ENCODE assay signal across 1 cellular context in the genomic region with DNA sequence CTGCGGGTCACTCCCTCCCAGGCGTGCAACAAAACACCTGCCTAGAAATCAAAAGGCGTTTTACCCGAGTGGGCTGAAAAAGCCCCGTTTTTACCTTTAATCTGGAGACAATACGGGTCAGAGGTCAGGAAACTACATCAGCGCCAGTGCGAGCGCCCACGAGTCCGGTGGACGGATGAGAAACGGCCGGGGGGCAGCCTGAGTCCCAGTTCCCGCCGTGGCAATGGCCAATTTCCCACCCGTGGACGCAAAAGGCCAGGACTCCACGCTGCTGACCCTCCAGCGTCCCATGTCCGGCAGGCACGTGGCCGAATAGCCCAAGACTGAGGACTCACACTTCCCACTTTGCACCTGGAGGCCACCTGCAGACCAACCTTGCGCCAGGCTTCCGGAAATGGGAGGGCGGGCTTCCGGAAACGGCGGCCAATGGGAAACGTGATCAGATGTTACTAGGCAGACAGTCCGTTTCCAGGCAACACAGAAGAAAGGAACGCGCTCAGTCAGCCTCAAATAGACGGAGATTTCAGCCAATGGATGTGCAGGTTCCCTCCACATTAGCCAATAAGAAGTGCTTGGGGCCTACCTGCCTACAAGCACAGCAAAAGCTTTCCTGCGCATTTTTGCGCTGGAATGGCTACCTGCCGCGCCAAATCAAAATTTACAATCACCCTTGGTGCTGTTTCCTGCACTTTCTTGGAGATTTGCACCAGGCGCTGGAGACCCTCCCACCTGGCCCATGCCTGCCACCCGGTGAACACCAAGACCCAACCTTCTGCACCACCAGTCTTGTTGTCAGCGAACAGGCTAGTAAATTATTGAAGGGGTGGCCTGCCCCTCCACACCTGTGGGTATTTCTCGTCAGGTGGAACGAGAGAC.
A peak's percentile ranks its signal among the peaks of the same experiment; 100 is the strongest.
TF ChIP-seq lines count a peak whose summit lies in the region.

No MANE protein-coding gene starts in this region.

TF ChIP-seq in K562, 482 proteins besides CTCF, POLR2A, EP300 and RAD21 (continued from another document and continues in another):
- TF ChIP-seq, protein P1, sequence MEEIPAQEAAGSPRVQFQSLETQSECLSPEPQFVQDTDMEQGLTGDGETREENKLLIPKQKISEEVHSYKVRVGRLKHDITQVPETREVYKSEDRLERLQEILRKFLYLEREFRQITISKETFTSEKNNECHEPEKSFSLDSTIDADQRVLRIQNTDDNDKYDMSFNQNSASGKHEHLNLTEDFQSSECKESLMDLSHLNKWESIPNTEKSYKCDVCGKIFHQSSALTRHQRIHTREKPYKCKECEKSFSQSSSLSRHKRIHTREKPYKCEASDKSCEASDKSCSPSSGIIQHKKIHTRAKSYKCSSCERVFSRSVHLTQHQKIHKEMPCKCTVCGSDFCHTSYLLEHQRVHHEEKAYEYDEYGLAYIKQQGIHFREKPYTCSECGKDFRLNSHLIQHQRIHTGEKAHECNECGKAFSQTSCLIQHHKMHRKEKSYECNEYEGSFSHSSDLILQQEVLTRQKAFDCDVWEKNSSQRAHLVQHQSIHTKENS (CRISPR knock-in tag; IDR thresholded peaks at IDR 0.05), result no peak
- TF ChIP-seq PHF8 (IDR thresholded peaks at IDR 0.05; ENCODE audit: borderline replicate concordance, low read length) (peak; percentile 19; the same call in 1 of the 2 replicates), ZNF140 (CRISPR knock-in tag; IDR thresholded peaks at IDR 0.05) (no peak), CHD4 (IDR thresholded peaks at IDR 0.05; ENCODE audit: insufficient read depth, insufficient replicate concordance, low read depth, low read length, poor library complexity, severe bottlenecking) (no peak), SMC3 (conservative IDR thresholded peaks at IDR 0.05; ENCODE audit: insufficient read depth, low read depth, low read length) (no peak), ZBED1 (IDR thresholded peaks at IDR 0.05) (no peak), MTA2 (IDR thresholded peaks at IDR 0.05; ENCODE audit: low read depth) (no peak), ZNF584 (CRISPR knock-in tag; IDR thresholded peaks at IDR 0.05; ENCODE audit: low read depth) (no peak), ZFP30 (CRISPR knock-in tag; IDR thresholded peaks at IDR 0.05; ENCODE audit: borderline replicate concordance) (no peak), KDM1A (IDR thresholded peaks at IDR 0.05) (no peak), ZNF239 (CRISPR knock-in tag; IDR thresholded peaks at IDR 0.05) (no peak), NR2C2 (CRISPR knock-in tag; IDR thresholded peaks at IDR 0.05) (no peak), NR2C2 (tag; IDR thresholded peaks at IDR 0.05) (peak; percentile 75), ATF1 (CRISPR knock-in tag; IDR thresholded peaks at IDR 0.05) (no peak), ATF1 (tag; IDR thresholded peaks at IDR 0.05) (0 out of 2 replicates have a peak, but pooled peaks have one; percentile 16), NFIX (CRISPR knock-in tag; IDR thresholded peaks at IDR 0.05; ENCODE audit: low read depth) (no peak), STAT5B (CRISPR knock-in tag; IDR thresholded peaks at IDR 0.05) (no peak), NR2C1 (IDR thresholded peaks at IDR 0.05) (peak; percentile 49; the same call in 1 of the 2 replicates), NR2C1 (tag; IDR thresholded peaks at IDR 0.05) (peak; percentile 63; the same call in 1 of the 2 replicates), FUS (optimal IDR thresholded peaks at IDR 0.05; ENCODE audit: low read depth, low read length) (no peak), SAP30 (IDR thresholded peaks at IDR 0.05; ENCODE audit: borderline replicate concordance, insufficient read depth, low read depth, low read length, poor library complexity, severe bottlenecking) (no peak), L3MBTL2 (IDR thresholded peaks at IDR 0.05) (peak; percentile 85), FIP1L1 (IDR thresholded peaks at IDR 0.05; ENCODE audit: low read depth, low read length, poor library complexity, severe bottlenecking) (no peak), RFX5 (IDR thresholded peaks at IDR 0.05; ENCODE audit: low read depth, low read length) (peak; percentile 92), PHF20 (IDR thresholded peaks at IDR 0.05; ENCODE audit: partially characterized antibody) (no peak), HNRNPLL (IDR thresholded peaks at IDR 0.05; ENCODE audit: low read depth, low read length, poor library complexity, severe bottlenecking) (peak; percentile 37), NFYB (IDR thresholded peaks at IDR 0.05; ENCODE audit: extremely low read depth, insufficient read length) (peak; percentile 37), PPARD (CRISPR knock-in tag; IDR thresholded peaks at IDR 0.05) (no peak), FOXA1 (IDR thresholded peaks at IDR 0.05; ENCODE audit: borderline replicate concordance) (no peak), TCF7 (IDR thresholded peaks at IDR 0.05; ENCODE audit: borderline replicate concordance) (no peak), CCNT2 (IDR thresholded peaks at IDR 0.05; ENCODE audit: borderline replicate concordance, extremely low read depth, insufficient read length, low read depth, low read length) (no peak)
- TF ChIP-seq, protein P2, sequence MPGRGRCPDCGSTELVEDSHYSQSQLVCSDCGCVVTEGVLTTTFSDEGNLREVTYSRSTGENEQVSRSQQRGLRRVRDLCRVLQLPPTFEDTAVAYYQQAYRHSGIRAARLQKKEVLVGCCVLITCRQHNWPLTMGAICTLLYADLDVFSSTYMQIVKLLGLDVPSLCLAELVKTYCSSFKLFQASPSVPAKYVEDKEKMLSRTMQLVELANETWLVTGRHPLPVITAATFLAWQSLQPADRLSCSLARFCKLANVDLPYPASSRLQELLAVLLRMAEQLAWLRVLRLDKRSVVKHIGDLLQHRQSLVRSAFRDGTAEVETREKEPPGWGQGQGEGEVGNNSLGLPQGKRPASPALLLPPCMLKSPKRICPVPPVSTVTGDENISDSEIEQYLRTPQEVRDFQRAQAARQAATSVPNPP (IDR thresholded peaks at IDR 0.05; ENCODE audit: borderline replicate concordance, insufficient read depth, insufficient read length), result no peak
- TF ChIP-seq, protein P3, sequence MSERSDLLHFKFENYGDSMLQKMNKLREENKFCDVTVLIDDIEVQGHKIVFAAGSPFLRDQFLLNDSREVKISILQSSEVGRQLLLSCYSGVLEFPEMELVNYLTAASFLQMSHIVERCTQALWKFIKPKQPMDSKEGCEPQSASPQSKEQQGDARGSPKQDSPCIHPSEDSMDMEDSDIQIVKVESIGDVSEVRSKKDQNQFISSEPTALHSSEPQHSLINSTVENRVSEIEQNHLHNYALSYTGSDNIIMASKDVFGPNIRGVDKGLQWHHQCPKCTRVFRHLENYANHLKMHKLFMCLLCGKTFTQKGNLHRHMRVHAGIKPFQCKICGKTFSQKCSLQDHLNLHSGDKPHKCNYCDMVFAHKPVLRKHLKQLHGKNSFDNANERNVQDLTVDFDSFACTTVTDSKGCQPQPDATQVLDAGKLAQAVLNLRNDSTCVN (CRISPR knock-in tag; IDR thresholded peaks at IDR 0.05), result no peak
- TF ChIP-seq, protein P4, sequence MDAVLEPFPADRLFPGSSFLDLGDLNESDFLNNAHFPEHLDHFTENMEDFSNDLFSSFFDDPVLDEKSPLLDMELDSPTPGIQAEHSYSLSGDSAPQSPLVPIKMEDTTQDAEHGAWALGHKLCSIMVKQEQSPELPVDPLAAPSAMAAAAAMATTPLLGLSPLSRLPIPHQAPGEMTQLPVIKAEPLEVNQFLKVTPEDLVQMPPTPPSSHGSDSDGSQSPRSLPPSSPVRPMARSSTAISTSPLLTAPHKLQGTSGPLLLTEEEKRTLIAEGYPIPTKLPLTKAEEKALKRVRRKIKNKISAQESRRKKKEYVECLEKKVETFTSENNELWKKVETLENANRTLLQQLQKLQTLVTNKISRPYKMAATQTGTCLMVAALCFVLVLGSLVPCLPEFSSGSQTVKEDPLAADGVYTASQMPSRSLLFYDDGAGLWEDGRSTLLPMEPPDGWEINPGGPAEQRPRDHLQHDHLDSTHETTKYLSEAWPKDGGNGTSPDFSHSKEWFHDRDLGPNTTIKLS (IDR thresholded peaks at IDR 0.05; ENCODE audit: borderline replicate concordance, low read depth), result no peak
- TF ChIP-seq, protein P5, sequence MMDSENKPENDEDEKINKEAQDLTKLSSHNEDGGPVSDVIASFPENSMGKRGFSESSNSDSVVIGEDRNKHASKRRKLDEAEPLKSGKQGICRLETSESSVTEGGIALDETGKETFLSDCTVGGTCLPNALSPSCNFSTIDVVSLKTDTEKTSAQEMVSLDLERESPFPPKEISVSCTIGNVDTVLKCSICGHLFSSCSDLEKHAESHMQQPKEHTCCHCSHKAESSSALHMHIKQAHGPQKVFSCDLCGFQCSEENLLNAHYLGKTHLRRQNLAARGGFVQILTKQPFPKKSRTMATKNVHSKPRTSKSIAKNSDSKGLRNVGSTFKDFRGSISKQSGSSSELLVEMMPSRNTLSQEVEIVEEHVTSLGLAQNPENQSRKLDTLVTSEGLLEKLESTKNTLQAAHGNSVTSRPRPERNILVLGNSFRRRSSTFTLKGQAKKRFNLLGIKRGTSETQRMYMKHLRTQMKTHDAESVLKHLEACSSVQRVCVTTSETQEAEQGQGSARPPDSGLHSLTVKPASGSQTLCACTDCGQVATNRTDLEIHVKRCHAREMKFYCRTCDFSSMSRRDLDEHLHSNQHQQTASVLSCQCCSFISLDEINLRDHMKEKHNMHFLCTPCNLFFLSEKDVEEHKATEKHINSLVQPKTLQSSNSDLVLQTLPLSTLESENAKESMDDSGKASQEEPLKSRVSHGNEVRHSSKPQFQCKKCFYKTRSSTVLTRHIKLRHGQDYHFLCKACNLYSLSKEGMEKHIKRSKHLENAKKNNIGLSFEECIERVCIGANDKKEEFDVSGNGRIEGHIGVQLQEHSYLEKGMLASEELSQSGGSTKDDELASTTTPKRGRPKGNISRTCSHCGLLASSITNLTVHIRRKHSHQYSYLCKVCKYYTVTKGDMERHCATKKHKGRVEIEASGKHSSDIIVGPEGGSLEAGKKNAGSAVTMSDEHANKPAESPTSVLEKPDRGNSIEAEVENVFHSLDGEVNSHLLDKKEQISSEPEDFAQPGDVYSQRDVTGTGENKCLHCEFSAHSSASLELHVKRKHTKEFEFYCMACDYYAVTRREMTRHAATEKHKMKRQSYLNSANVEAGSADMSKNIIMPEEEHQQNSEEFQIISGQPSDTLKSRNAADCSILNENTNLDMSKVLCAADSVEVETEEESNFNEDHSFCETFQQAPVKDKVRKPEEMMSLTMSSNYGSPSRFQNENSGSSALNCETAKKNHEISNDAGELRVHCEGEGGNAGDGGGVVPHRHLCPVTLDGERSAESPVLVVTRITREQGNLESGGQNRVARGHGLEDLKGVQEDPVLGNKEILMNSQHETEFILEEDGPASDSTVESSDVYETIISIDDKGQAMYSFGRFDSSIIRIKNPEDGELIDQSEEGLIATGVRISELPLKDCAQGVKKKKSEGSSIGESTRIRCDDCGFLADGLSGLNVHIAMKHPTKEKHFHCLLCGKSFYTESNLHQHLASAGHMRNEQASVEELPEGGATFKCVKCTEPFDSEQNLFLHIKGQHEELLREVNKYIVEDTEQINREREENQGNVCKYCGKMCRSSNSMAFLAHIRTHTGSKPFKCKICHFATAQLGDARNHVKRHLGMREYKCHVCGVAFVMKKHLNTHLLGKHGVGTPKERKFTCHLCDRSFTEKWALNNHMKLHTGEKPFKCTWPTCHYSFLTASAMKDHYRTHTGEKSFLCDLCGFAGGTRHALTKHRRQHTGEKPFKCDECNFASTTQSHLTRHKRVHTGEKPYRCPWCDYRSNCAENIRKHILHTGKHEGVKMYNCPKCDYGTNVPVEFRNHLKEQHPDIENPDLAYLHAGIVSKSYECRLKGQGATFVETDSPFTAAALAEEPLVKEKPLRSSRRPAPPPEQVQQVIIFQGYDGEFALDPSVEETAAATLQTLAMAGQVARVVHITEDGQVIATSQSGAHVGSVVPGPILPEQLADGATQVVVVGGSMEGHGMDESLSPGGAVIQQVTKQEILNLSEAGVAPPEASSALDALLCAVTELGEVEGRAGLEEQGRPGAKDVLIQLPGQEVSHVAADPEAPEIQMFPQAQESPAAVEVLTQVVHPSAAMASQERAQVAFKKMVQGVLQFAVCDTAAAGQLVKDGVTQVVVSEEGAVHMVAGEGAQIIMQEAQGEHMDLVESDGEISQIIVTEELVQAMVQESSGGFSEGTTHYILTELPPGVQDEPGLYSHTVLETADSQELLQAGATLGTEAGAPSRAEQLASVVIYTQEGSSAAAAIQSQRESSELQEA (IDR thresholded peaks at IDR 0.05; ENCODE audit: low read depth), result no peak
